8 cellular contexts compared by ENCODE assay signal in the genomic region with DNA sequence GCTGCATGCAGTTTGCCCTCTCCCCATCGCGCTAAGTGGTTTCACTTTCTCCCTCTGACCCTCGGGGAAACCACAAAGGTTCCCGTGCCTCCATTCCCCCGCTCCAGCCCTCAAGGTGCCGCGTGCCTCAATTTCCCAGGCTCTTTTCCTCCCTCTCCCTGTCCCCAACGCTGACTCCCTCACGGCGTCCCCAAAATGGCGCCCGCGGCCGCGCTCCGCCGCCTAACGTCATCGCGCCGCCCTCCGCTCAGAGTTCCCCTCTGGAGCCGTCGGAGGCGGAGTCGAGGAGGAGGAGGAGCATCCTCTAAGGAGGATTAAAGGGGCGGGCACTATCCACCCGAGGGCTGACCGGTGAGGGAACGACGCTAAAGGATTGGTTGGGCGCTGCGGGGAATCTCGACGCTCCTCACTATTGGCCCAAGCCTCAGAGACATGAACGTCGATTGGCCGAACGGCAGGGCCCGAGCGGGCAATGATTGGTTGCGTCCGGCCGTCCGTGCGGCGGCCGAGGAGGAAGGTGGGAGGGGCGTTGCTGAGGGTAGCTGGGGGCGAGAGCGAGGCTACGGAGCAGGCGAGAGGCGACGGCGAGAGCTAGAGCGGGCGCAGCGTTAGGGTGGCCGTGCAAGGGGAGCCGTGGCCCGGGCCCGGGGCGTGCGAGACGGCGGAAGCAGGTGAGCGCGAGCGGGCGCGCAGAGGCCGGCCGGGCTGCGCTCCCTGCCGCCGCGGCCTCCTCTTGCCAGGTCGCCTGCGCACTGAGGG. TPM values are rescaled to one million over a fixed set of nuclear protein-coding genes. Genes with fewer than 3 reads are reported as not detected.
DNase-seq lines count a peak whose midpoint lies in the region; ATAC-seq, FAIRE-seq and TF ChIP-seq lines count a peak whose summit lies in the region.

A gene with protein sequence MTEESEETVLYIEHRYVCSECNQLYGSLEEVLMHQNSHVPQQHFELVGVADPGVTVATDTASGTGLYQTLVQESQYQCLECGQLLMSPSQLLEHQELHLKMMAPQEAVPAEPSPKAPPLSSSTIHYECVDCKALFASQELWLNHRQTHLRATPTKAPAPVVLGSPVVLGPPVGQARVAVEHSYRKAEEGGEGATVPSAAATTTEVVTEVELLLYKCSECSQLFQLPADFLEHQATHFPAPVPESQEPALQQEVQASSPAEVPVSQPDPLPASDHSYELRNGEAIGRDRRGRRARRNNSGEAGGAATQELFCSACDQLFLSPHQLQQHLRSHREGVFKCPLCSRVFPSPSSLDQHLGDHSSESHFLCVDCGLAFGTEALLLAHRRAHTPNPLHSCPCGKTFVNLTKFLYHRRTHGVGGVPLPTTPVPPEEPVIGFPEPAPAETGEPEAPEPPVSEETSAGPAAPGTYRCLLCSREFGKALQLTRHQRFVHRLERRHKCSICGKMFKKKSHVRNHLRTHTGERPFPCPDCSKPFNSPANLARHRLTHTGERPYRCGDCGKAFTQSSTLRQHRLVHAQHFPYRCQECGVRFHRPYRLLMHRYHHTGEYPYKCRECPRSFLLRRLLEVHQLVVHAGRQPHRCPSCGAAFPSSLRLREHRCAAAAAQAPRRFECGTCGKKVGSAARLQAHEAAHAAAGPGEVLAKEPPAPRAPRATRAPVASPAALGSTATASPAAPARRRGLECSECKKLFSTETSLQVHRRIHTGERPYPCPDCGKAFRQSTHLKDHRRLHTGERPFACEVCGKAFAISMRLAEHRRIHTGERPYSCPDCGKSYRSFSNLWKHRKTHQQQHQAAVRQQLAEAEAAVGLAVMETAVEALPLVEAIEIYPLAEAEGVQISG (plus strand): TSS at position 551 of the 759 bp plus-strand sequence. CDS start 2,441 bp downstream, outside the sequence.

- H4K91ac ChIP-seq in IMR-90 (ENCODE audit: insufficient read depth, low read depth, low read length), result peak within 1 kb of the TSS; percentile 98

- H3K4me2 ChIP-seq in IMR-90 (ENCODE audit: low read depth, low read length), result peak within 1 kb of the TSS; percentile 86
- H3K4me2 ChIP-seq in endothelial cell of umbilical vein (ENCODE audit: insufficient read depth, low read length), result peak within 1 kb of the TSS; percentile 93

- TF ChIP-seq RAD21 in IMR-90 (IDR thresholded peaks at IDR 0.05; ENCODE audit: low read length), result no peak

- H3K4me3 ChIP-seq in IMR-90 (ENCODE audit: insufficient read depth, low read depth, low read length), result peak within 1 kb of the TSS; percentile 75
- H3K4me3 ChIP-seq in endothelial cell of umbilical vein (replicated peaks in 1 of 3; ENCODE audit: insufficient read depth in 1 of 3, low read depth in 1 of 3, low read length in 3 of 3), result peak within 1 kb of the TSS; percentile 89 to 92 (median 90)

- CTCF ChIA-PET in IMR-90 (lab: Yijun Ruan, JAX) (no interaction called here), endothelial cell of umbilical vein (lab: Charles Lee) (interaction anchor here (0.6 to 1.0 kb wide), 2 partner anchors 10 to 41 kb away, joined by 3 to 5 read pairs; no protein-coding TSS in a partner anchor)

- peak within 1 kb of the TSS; percentile 99 for H3K23ac ChIP-seq in IMR-90 (ENCODE audit: low read depth, low read length)

- peak; percentile 99 for FAIRE-seq in endothelial cell of umbilical vein (lab: Jason Lieb, UNC)

- peak; percentile 97 for TF ChIP-seq POLR2A in IMR-90 (IDR thresholded peaks at IDR 0.05; ENCODE audit: low read depth, low read length)
- no peak for TF ChIP-seq POLR2A in endothelial cell of umbilical vein (IDR thresholded peaks at IDR 0.05; ENCODE audit: low read depth, low read length)

- WGBS in IMR-90 (ENCODE audit: extremely low coverage in 2 of 2, insufficient read length in 1 of 2), 2 experiments, result 0% methylated on average over 19 of the region's 80 CpGs; no CpG with 5 or more reads in 1 of the 2 experiments

- H2BK20ac ChIP-seq in IMR-90 (ENCODE audit: low read depth, low read length), result no peak within 1 kb of the TSS

- H2BK15ac ChIP-seq in IMR-90 (ENCODE audit: low read depth, low read length), result no peak within 1 kb of the TSS

- peaks cover 25% of the 10 kb centered on the region for H3K9me1 ChIP-seq in IMR-90 (ENCODE audit: insufficient read depth, low read length)
- H3K9me1 ChIP-seq in endothelial cell of umbilical vein (replicated peaks; ENCODE audit: control insufficient read depth, extremely low read depth, insufficient read depth, low read length), result no peaks in the 10 kb centered on the region

- peak within 1 kb of the TSS; percentile 98 for H2AK9ac ChIP-seq in IMR-90 (replicated peaks; ENCODE audit: low read depth, low read length, poor library complexity)

- peaks cover 41% of the 10 kb centered on the region for H4K20me1 ChIP-seq in IMR-90 (ENCODE audit: insufficient read depth, low read length)
- H4K20me1 ChIP-seq in endothelial cell of umbilical vein (replicated peaks; ENCODE audit: control insufficient read depth, extremely low read depth, insufficient read depth, low read length), result no peaks in the 10 kb centered on the region

- DNase-seq in DMS 273 (lab: John Stamatoyannopoulos, UW; ENCODE audit: unreplicated experiment) (peak; percentile 100), IMR-90 (peak; percentile 99), OCI-M1 (lab: John Stamatoyannopoulos, UW) (peak; percentile 100), activated T-cell treated with anti-CD3 and anti-CD28 coated beads for 24 hours (ENCODE audit: low read depth) (peak; percentile 95), endothelial cell of umbilical vein (ENCODE audit: low read depth, low spot score) (peak; percentile 100), midbrain (lab: John Stamatoyannopoulos, UW) (peak; percentile 99)
- DNase-seq in stimulated activated CD8-positive, alpha-beta memory T cell treated with anti-CD3 and anti-CD28 coated beads, Interleukin-2, amount 100 ng/mL, for 1 hour (ENCODE audit: low read depth in 2 of 2), result peak; percentile 94 to 97

- in situ Hi-C loops in IMR-90 (cut with MboI; ENCODE audit: low sequenced_read_pairs), result no loop called here

- peak within 1 kb of the TSS; percentile 98 for H4K5ac ChIP-seq in IMR-90 (ENCODE audit: low read depth, low read length)

- H3K79me2 ChIP-seq in endothelial cell of umbilical vein (ENCODE audit: control insufficient read depth, insufficient read depth, low read length), result peaks cover 38% of the 10 kb centered on the region

- H3K4me1 ChIP-seq in IMR-90 (ENCODE audit: control insufficient read depth, insufficient read depth, low read length) (peaks cover 9% of the 10 kb centered on the region), endothelial cell of umbilical vein (ENCODE audit: control insufficient read depth, extremely low read depth, insufficient read depth, low read length) (peaks cover 16% of the 10 kb centered on the region)

- H4K8ac ChIP-seq in IMR-90 (ENCODE audit: low read depth in 2 of 2, low read length in 2 of 2), result peak within 1 kb of the TSS; percentile 99 to 100

- dilution Hi-C loops in IMR-90 (cut with HindIII; ENCODE audit: low sequenced_read_pairs, unreplicated experiment), result no loop called here
- dilution Hi-C loops in endothelial cell of umbilical vein (cut with MboI; ENCODE audit: extremely low pct_ligation_motif_present, low sequenced_read_pairs), result no loop called here

- POLR2A ChIA-PET in IMR-90 (lab: Charles Lee; ENCODE audit: unreplicated experiment) (no interaction called here), endothelial cell of umbilical vein (lab: Charles Lee) (interaction anchor here (0.5 to 1.0 kb wide), 2 partner anchors 115 to 215 kb away, joined by 4 to 5 read pairs; a partner anchor contains a TSS)

- peak within 1 kb of the TSS; percentile 99 for H3K4ac ChIP-seq in IMR-90 (ENCODE audit: low read depth, low read length)

- H3K56ac ChIP-seq in IMR-90 (ENCODE audit: extremely low read depth, insufficient read depth, low read length), result peak within 1 kb of the TSS; percentile 90

- peak within 1 kb of the TSS; percentile 86 for H2BK5ac ChIP-seq in IMR-90 (ENCODE audit: low read depth, low read length, poor library complexity, severe bottlenecking)

- H3K14ac ChIP-seq in IMR-90 (replicated peaks; ENCODE audit: low read depth, low read length), result peak within 1 kb of the TSS; percentile 100

- peaks cover 12 to 56% of the 10 kb centered on the region in 2 experiments for H3K79me1 ChIP-seq in IMR-90 (ENCODE audit: low read depth in 1 of 2, low read length in 2 of 2)

- H3K27me3 ChIP-seq in IMR-90 (ENCODE audit: control insufficient read depth, insufficient read depth, low read length), result peaks cover 4% of the 10 kb centered on the region
- H3K27me3 ChIP-seq in endothelial cell of umbilical vein (ENCODE audit: control insufficient read depth in 2 of 2, insufficient read depth in 2 of 2, low read length in 2 of 2), result peaks cover 2% of the 10 kb centered on the region in 2 experiments

- intact Hi-C loops in IMR-90 (cut with micrococcal nuclease) (no loop called here), endothelial cell of umbilical vein (cut with micrococcal nuclease) (loop anchor here (1.0 kb wide), 3 partner anchors 17 to 250 kb away; a partner anchor contains a TSS)

- peak; percentile 95 for ATAC-seq in GM21528 (IDR thresholded peaks at IDR 0.05; ENCODE audit: low FRiP score, unreplicated experiment)
- peak; percentile 98 for ATAC-seq in IMR-90 (ENCODE audit: low read depth)

- peak within 1 kb of the TSS; percentile 95 for H2AK5ac ChIP-seq in IMR-90 (ENCODE audit: low read depth, low read length)

- peaks cover 23% of the 10 kb centered on the region for H3K36me3 ChIP-seq in IMR-90 (ENCODE audit: control insufficient read depth, insufficient read depth, low read length)
- peaks cover 6 to 24% of the 10 kb centered on the region in 2 experiments for H3K36me3 ChIP-seq in endothelial cell of umbilical vein (ENCODE audit: control insufficient read depth in 2 of 2, extremely low read depth in 1 of 2, insufficient read depth in 2 of 2, low read length in 2 of 2)

- H2AFZ ChIP-seq in IMR-90 (replicated peaks; ENCODE audit: low read length, poor library complexity) (peak within 1 kb of the TSS; percentile 94), endothelial cell of umbilical vein (ENCODE audit: low read depth, low read length) (peak within 1 kb of the TSS; percentile 60)

- H3K27ac ChIP-seq in IMR-90 (ENCODE audit: insufficient read depth, low read length) (peak within 1 kb of the TSS; percentile 92), endothelial cell of umbilical vein (ENCODE audit: insufficient read depth, low read depth, low read length) (peak within 1 kb of the TSS; percentile 85)

- H3K9ac ChIP-seq in IMR-90 (ENCODE audit: low read depth, low read length), result peak within 1 kb of the TSS; percentile 95
- H3K9ac ChIP-seq in endothelial cell of umbilical vein (replicated peaks; ENCODE audit: extremely low read depth, insufficient read depth, low read length), result peak within 1 kb of the TSS; percentile 95

- TF ChIP-seq CTCF in IMR-90 (conservative IDR thresholded peaks at IDR 0.05; ENCODE audit: low read depth, low read length) (no peak), endothelial cell of umbilical vein (IDR thresholded peaks at IDR 0.05; ENCODE audit: extremely low read depth in 1 of 2, insufficient read depth in 1 of 2, low read depth in 1 of 2, low read length in 2 of 2) (no peak)

- H3K18ac ChIP-seq in IMR-90 (ENCODE audit: low read depth, low read length), result peak within 1 kb of the TSS; percentile 90

- peak within 1 kb of the TSS; percentile 66 for H2BK120ac ChIP-seq in IMR-90 (ENCODE audit: low read depth, low read length)

- H3K9me3 ChIP-seq in IMR-90 (ENCODE audit: control insufficient read depth, insufficient read depth, low read length), result no peaks in the 10 kb centered on the region
- no peaks in the 10 kb centered on the region for H3K9me3 ChIP-seq in endothelial cell of umbilical vein (replicated peaks; ENCODE audit: control insufficient read depth, insufficient read depth, low read length)

- no TSS peak for BruUV-seq in IMR-90 (replicated peaks; lab: Mats Ljungman, UMichigan)
- BruUV-seq in endothelial cell of umbilical vein (replicated peaks; lab: Mats Ljungman, UMichigan), result no TSS peak

RNA-seq across cellular contexts. Expression of the gene that starts here (rescaled TPM):
- 8.1 and 10.0 TPM in 2 replicates for total RNA-seq in IMR-90 (2012; rRNA removed)
- 12.7 and 14.1 TPM in 2 replicates for polyA plus RNA-seq in IMR-90 (2012; rRNA removed)
- polyA plus RNA-seq in IMR-90 (2012; cell fraction: cytosol; rRNA removed), result 4.9 and 11.7 TPM in 2 replicates
- polyA plus RNA-seq in IMR-90 (2012; cell fraction: nucleus; rRNA removed; ENCODE audit: low replicate concordance), result 4.1 and 12.6 TPM in 2 replicates
- total RNA-seq in endothelial cell of umbilical vein, result 14.0 and 15.3 TPM in 2 replicates
- 13.6 and 20.3 TPM in 2 replicates for polyA plus RNA-seq in endothelial cell of umbilical vein
- polyA plus RNA-seq in endothelial cell of umbilical vein (2011; cell fraction: cytosol; rRNA removed), result 6.8 and 7.7 TPM in 2 replicates
- 7.2 and 7.8 TPM in 2 replicates for polyA plus RNA-seq in endothelial cell of umbilical vein (2011; cell fraction: nucleus; rRNA removed)
- polyA plus RNA-seq in endothelial cell of umbilical vein (2012), result 6.9 and 9.4 TPM in 2 replicates
- polyA minus RNA-seq in endothelial cell of umbilical vein, result 19.3 and 21.3 TPM in 2 replicates
- 15.4 TPM for polyA minus RNA-seq in endothelial cell of umbilical vein (2011; cell fraction: cytosol; rRNA and poly(A)+ RNA removed)
- polyA minus RNA-seq in endothelial cell of umbilical vein (2011; cell fraction: nucleus; rRNA and poly(A)+ RNA removed), result 9.0 and 10.7 TPM in 2 replicates

Comparison
In these comparisons a context has a peak if more than half of its experiments do, and no peak if none do; other contexts are left out.
1. Peak in every context shown above with its lines: DNase-seq, ATAC-seq, H3K4me3 ChIP-seq and H3K27ac ChIP-seq.